ENCODE assay signal across 15 cellular contexts in the genomic region with DNA sequence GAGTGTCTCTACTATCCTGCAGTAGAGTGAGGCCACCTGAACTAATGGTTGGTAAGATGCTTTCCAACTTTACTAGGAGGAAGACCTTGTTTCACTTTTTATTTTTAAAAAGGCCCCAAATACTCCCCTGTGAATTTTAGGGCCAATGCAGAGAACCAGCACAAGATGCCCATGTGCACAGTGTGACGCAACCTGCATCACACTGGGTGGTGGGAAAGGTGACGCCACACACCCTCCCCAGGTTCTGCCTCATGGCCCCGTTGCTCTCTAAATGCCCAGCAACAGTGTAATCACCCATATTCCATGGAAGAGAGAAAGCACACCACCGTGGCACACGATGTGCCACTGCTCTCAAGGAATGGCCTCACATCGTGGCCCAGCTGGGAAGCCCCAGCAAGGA. TPM values are rescaled to one million over a fixed set of nuclear protein-coding genes. Genes with fewer than 3 reads are reported as not detected.
A peak's percentile ranks its signal among the peaks of the same experiment; 100 is the strongest.
DNase-seq lines count a peak whose midpoint lies in the region; ATAC-seq and TF ChIP-seq lines count a peak whose summit lies in the region.
"Had no signal": no experiment of that assay in that cellular context is flagged by ENCODE, and none has a peak within 500 bp of the region (broad histone marks: within the 10 kb centered on the region; RNA-seq: fewer than 3 reads in every experiment).

No MANE protein-coding gene starts in this region.

- intact Hi-C loops in lower lobe of right lung (cut with DNase I), result no loop called here

- H3K9me3 Mint-ChIP-seq in activated naive CD4-positive, alpha-beta T cell treated with anti-CD3 and anti-CD28 coated beads, Interleukin-2, amount 10 ng/mL, durations not matched to agents 7 days and 5 days, result no peaks in the 10 kb centered on the region
- H3K9me3 Mint-ChIP-seq in activated naive CD4-positive, alpha-beta T cell treated with anti-CD3 and anti-CD28 coated beads, Interleukin-2, amount 50 U/mL, for 72 hours, result no peaks in the 10 kb centered on the region
- H3K9me3 Mint-ChIP-seq in type B pancreatic cell, result no peaks in the 10 kb centered on the region

- no peak overlapping the region for H3K4me3 Mint-ChIP-seq in activated naive CD4-positive, alpha-beta T cell treated with anti-CD3 and anti-CD28 coated beads, Interleukin-2, amount 10 ng/mL, durations not matched to agents 7 days and 5 days
- peak overlapping the region; percentile 14 for H3K4me3 Mint-ChIP-seq in type B pancreatic cell

- peak overlapping the region; percentile 96 for H3K27ac Mint-ChIP-seq in activated naive CD4-positive, alpha-beta T cell treated with anti-CD3 and anti-CD28 coated beads, Interleukin-2, amount 10 ng/mL, durations not matched to agents 7 days and 5 days
- peak overlapping the region; percentile 65 to 98 for H3K27ac Mint-ChIP-seq in activated naive CD4-positive, alpha-beta T cell treated with anti-CD3 and anti-CD28 coated beads, Interleukin-2, amount 50 U/mL, for 72 hours
- peak overlapping the region; percentile 84 for H3K27ac Mint-ChIP-seq in type B pancreatic cell

- peaks cover 62% of the 10 kb centered on the region for H3K4me1 Mint-ChIP-seq in activated naive CD4-positive, alpha-beta T cell treated with anti-CD3 and anti-CD28 coated beads, Interleukin-2, amount 10 ng/mL, durations not matched to agents 7 days and 5 days
- H3K4me1 Mint-ChIP-seq in type B pancreatic cell (ENCODE audit: unreplicated experiment), result peaks cover 45% of the 10 kb centered on the region

- peaks cover 75% of the 10 kb centered on the region for H3K4me1 ChIP-seq in lower lobe of right lung

- no peaks in the 10 kb centered on the region for H3K9me3 ChIP-seq in lower lobe of right lung
- H3K9me3 ChIP-seq: tibial nerve had no signal

- DNase-seq in activated naive CD4-positive, alpha-beta T cell treated with anti-CD3 and anti-CD28 coated beads, Interleukin-2, amount 10 ng/mL, durations not matched to agents 7 days and 5 days, result no peak
- no peak for DNase-seq in activated naive CD4-positive, alpha-beta T cell (lab: John Stamatoyannopoulos, UW)
- no peak for DNase-seq in activated naive CD4-positive, alpha-beta T cell treated with anti-CD3 and anti-CD28 coated beads, Interleukin-2, amount 50 U/mL, for 72 hours (ENCODE audit: low spot score in 2 of 2)
- no peak for DNase-seq in lower lobe of right lung
- no peak for DNase-seq in type B pancreatic cell (ENCODE audit: extremely low spot score, unreplicated experiment)
- no peak for DNase-seq in NCI-H1105 (lab: John Stamatoyannopoulos, UW)
- DNase-seq in stimulated activated CD4-positive, alpha-beta T cell treated with anti-CD3 and anti-CD28 coated beads, Interleukin-12 subunit alpha, Interleukin-12 subunit beta, amount 100 ng/mL, for 4 hours, result no peak
- DNase-seq in DMS153 (lab: John Stamatoyannopoulos, UW), result no peak
- DNase-seq: activated CD4-positive, alpha-beta T cell treated with anti-CD3 and anti-CD28 coated beads, Interleukin-2, amount 50 U/mL, for 4 hours; cortex of kidney; mesendoderm; NCI-H1694 treated with DMSO at 0.1 percent for 48 hours; NCI-H526 had no signal

- CTCF ChIA-PET in activated naive CD4-positive, alpha-beta T cell treated with anti-CD3 and anti-CD28 coated beads, Interleukin-2, amount 10 ng/mL, durations not matched to agents 7 days and 5 days (lab: Charles Lee), result interaction anchor here (1.6 kb wide), 1 partner anchor 39 kb away, joined by 7 read pairs; no protein-coding TSS in a partner anchor

- no peaks in the 10 kb centered on the region for H3K27me3 ChIP-seq in lower lobe of right lung (ENCODE audit: low read depth)
- H3K27me3 ChIP-seq: tibial nerve had no signal

- TF ChIP-seq CTCF in lower lobe of right lung (IDR thresholded peaks at IDR 0.05) (no peak), type B pancreatic cell (conservative IDR thresholded peaks at IDR 0.05) (no peak)

- H3K36me3 Mint-ChIP-seq in activated naive CD4-positive, alpha-beta T cell treated with anti-CD3 and anti-CD28 coated beads, Interleukin-2, amount 10 ng/mL, durations not matched to agents 7 days and 5 days, result peaks cover 50% of the 10 kb centered on the region
- peaks cover 46 to 58% of the 10 kb centered on the region in 2 donors for H3K36me3 Mint-ChIP-seq in activated naive CD4-positive, alpha-beta T cell treated with anti-CD3 and anti-CD28 coated beads, Interleukin-2, amount 50 U/mL, for 72 hours
- H3K36me3 Mint-ChIP-seq in type B pancreatic cell, result peaks cover 11% of the 10 kb centered on the region

- peaks cover 83% of the 10 kb centered on the region for H3K36me3 ChIP-seq in lower lobe of right lung

- no peak overlapping the region for H3K4me3 ChIP-seq in lower lobe of right lung
- H3K4me3 ChIP-seq: tibial nerve had no signal

- H3K27ac ChIP-seq in lower lobe of right lung, result peak overlapping the region; percentile 26

- no peak for ATAC-seq in activated naive CD4-positive, alpha-beta T cell treated with anti-CD3 and anti-CD28 coated beads, Interleukin-2, amount 50 U/mL, for 72 hours
- ATAC-seq in lower lobe of right lung, result no peak
- ATAC-seq: Panc1 had no signal

- no peaks in the 10 kb centered on the region for H3K27me3 Mint-ChIP-seq in activated naive CD4-positive, alpha-beta T cell treated with anti-CD3 and anti-CD28 coated beads, Interleukin-2, amount 10 ng/mL, durations not matched to agents 7 days and 5 days
- H3K27me3 Mint-ChIP-seq in type B pancreatic cell, result no peaks in the 10 kb centered on the region

RNA-seq across cellular contexts. Expression of a gene that starts 6.4 kb away (rescaled TPM):
- 100 to 1,000 TPM; 255 to 272 TPM for total RNA-seq in activated naive CD4-positive, alpha-beta T cell treated with anti-CD3 and anti-CD28 coated beads, Interleukin-2, amount 50 U/mL, for 72 hours
- total RNA-seq in lower lobe of right lung (126 TPM), type B pancreatic cell (ENCODE audit: low replicate concordance) (173 and 224 TPM in 2 replicates)

RNA-seq across cellular contexts. Expression of a gene that starts 6.7 kb away (rescaled TPM):
- total RNA-seq in activated naive CD4-positive, alpha-beta T cell treated with anti-CD3 and anti-CD28 coated beads, Interleukin-2, amount 50 U/mL, for 72 hours, result 1 to 10 TPM in 1 of 2 donors, not detected in 1; 1.1 TPM
- total RNA-seq in lower lobe of right lung (1.6 TPM), type B pancreatic cell (ENCODE audit: low replicate concordance) (1.00 and 3.9 TPM in 2 replicates)

RNA-seq across cellular contexts. Expression of a gene that starts 13.1 kb away (rescaled TPM):
- total RNA-seq in activated naive CD4-positive, alpha-beta T cell treated with anti-CD3 and anti-CD28 coated beads, Interleukin-2, amount 50 U/mL, for 72 hours, result 10 to 100 TPM in 1 of 2 donors, 1 to 10 TPM in 1; 10.0 to 12.9 TPM
- total RNA-seq in lower lobe of right lung, result 15.2 TPM
- 21.3 and 23.5 TPM in 2 replicates for total RNA-seq in type B pancreatic cell (ENCODE audit: low replicate concordance)

RNA-seq across cellular contexts. Expression of a gene that starts 13.1 kb away (rescaled TPM):
- 10 to 100 TPM; 20.2 to 24.9 TPM for total RNA-seq in activated naive CD4-positive, alpha-beta T cell treated with anti-CD3 and anti-CD28 coated beads, Interleukin-2, amount 50 U/mL, for 72 hours
- total RNA-seq in lower lobe of right lung (49.4 TPM), type B pancreatic cell (ENCODE audit: low replicate concordance) (40.8 and 46.9 TPM in 2 replicates)

RNA-seq across cellular contexts. Expression of a gene that starts 21.4 kb away (rescaled TPM):
- total RNA-seq in activated naive CD4-positive, alpha-beta T cell treated with anti-CD3 and anti-CD28 coated beads, Interleukin-2, amount 50 U/mL, for 72 hours, result 1,000 to 10,000 TPM; 3,254 to 3,908 TPM
- total RNA-seq in lower lobe of right lung (1,397 TPM), type B pancreatic cell (ENCODE audit: low replicate concordance) (2,442 and 2,715 TPM in 2 replicates)
